ENCODE assay signal across 8 cellular contexts in genomic region chr9:94950733-94951590, GRCh38.
DNase-seq lines count a peak whose midpoint lies in the region; ATAC-seq, FAIRE-seq and TF ChIP-seq lines count a peak whose summit lies in the region.

No MANE protein-coding gene starts in this region.

- H3K27me3 Mint-ChIP-seq in activated T-helper 1 cell treated with anti-CD3 and anti-CD28 coated beads, Interleukin-12 subunit alpha, Interleukin-12 subunit beta, Interleukin-2, Interleukin-4 antibody, amounts not matched to agents 30 ng/mL and 10 ng/mL and 1 ng/mL, durations not matched to agents 14 hours and 24 hours and 36 hours (ENCODE audit: insufficient read depth) = peaks cover 1% of the 10 kb centered on the region

- H3K27me3 ChIP-seq in right cardiac atrium (ENCODE audit: control insufficient read depth, insufficient read depth) (no peaks in the 10 kb centered on the region), spleen (replicated peaks in 1 of 7) (no peaks in the 10 kb centered on the region)

- H3K27ac ChIP-seq in right cardiac atrium (ENCODE audit: low read length) (peak overlapping the region; percentile 75), spleen (peak overlapping the region; percentile 48 to 85 (median 73))

- intact Hi-C loops in activated T-helper 1 cell treated with anti-CD3 and anti-CD28 coated beads, Interleukin-12 subunit alpha, Interleukin-12 subunit beta, Interleukin-2, Interleukin-4 antibody, amounts not matched to agents 30 ng/mL and 10 ng/mL and 1 ng/mL, durations not matched to agents 14 hours and 24 hours and 36 hours (cut with micrococcal nuclease) = loop anchor here (5.0 kb wide), 2 partner anchors 59 to 74 kb away; no protein-coding TSS in a partner anchor
- intact Hi-C loops in right cardiac atrium (cut with DNase I) (no loop called here), spleen (cut with DNase I; ENCODE audit: low total_unique reads) (no loop called here)

- H3K27ac Mint-ChIP-seq in activated T-helper 1 cell treated with anti-CD3 and anti-CD28 coated beads, Interleukin-12 subunit alpha, Interleukin-12 subunit beta, Interleukin-2, Interleukin-4 antibody, amounts not matched to agents 30 ng/mL and 10 ng/mL and 1 ng/mL, durations not matched to agents 14 hours and 24 hours and 36 hours = peak overlapping the region; percentile 62

- no peak for TF ChIP-seq CTCF in spleen (IDR thresholded peaks at IDR 0.05 in 8 of 11, conservative IDR thresholded peaks at IDR 0.05 in 3 of 11)

- peak overlapping the region; percentile 63 for H3K4me3 Mint-ChIP-seq in activated T-helper 1 cell treated with anti-CD3 and anti-CD28 coated beads, Interleukin-12 subunit alpha, Interleukin-12 subunit beta, Interleukin-2, Interleukin-4 antibody, amounts not matched to agents 30 ng/mL and 10 ng/mL and 1 ng/mL, durations not matched to agents 14 hours and 24 hours and 36 hours

- peaks cover 16% of the 10 kb centered on the region for H3K4me1 ChIP-seq in right cardiac atrium (ENCODE audit: control insufficient read depth, insufficient read depth, low read length)
- peaks cover 15 to 39% (median 33%) of the 10 kb centered on the region in 6 donors for H3K4me1 ChIP-seq in spleen

- TF ChIP-seq POLR2A in spleen (IDR thresholded peaks at IDR 0.05) = no peak

- 50% methylated on average over 7 of the region's 7 CpGs for WGBS in right cardiac atrium
- 60 to 68% (median 66%) methylated on average over 7 of the region's 7 CpGs for WGBS in spleen, 5 donors

- H3K36me3 ChIP-seq in spleen = peaks cover 0 to 10% (median 0%) of the 10 kb centered on the region in 6 donors

- H3K4me3 ChIP-seq in right cardiac atrium (ENCODE audit: low read length) (no peak overlapping the region), spleen (no peak overlapping the region)

- ATAC-seq in right cardiac atrium = peak; percentile 49 to 55
- ATAC-seq in HG02884 (IDR thresholded peaks at IDR 0.05; ENCODE audit: unreplicated experiment) = no peak
- ATAC-seq in HG03565 (IDR thresholded peaks at IDR 0.05; ENCODE audit: unreplicated experiment) = no peak

- peak; percentile 34 for DNase-seq in HTR-8/SVneo (ENCODE audit: insufficient read length, low spot score)
- DNase-seq in activated T-helper 1 cell treated with anti-CD3 and anti-CD28 coated beads, Interleukin-12 subunit alpha, Interleukin-12 subunit beta, Interleukin-2, Interleukin-4 antibody, amounts not matched to agents 30 ng/mL and 10 ng/mL and 1 ng/mL, durations not matched to agents 14 hours and 24 hours and 36 hours (ENCODE audit: low spot score) = no peak
- no peak for DNase-seq in right cardiac atrium
- no peak for DNase-seq in spleen
- DNase-seq in amniotic stem cell (lab: John Stamatoyannopoulos, UW) = no peak
- no peak for DNase-seq in retina

- no peaks in the 10 kb centered on the region for H3K9me3 Mint-ChIP-seq in activated T-helper 1 cell treated with anti-CD3 and anti-CD28 coated beads, Interleukin-12 subunit alpha, Interleukin-12 subunit beta, Interleukin-2, Interleukin-4 antibody, amounts not matched to agents 30 ng/mL and 10 ng/mL and 1 ng/mL, durations not matched to agents 14 hours and 24 hours and 36 hours

- H3K36me3 Mint-ChIP-seq in activated T-helper 1 cell treated with anti-CD3 and anti-CD28 coated beads, Interleukin-12 subunit alpha, Interleukin-12 subunit beta, Interleukin-2, Interleukin-4 antibody, amounts not matched to agents 30 ng/mL and 10 ng/mL and 1 ng/mL, durations not matched to agents 14 hours and 24 hours and 36 hours (ENCODE audit: low read depth) = peaks cover 4% of the 10 kb centered on the region

- no peak for FAIRE-seq in HTR-8/SVneo (lab: Jason Lieb, UNC)

- H3K9me3 ChIP-seq in right cardiac atrium (ENCODE audit: control insufficient read depth, low read length) = no peaks in the 10 kb centered on the region
- H3K9me3 ChIP-seq in spleen = no peaks in the 10 kb centered on the region

- peaks cover 45% of the 10 kb centered on the region for H3K4me1 Mint-ChIP-seq in activated T-helper 1 cell treated with anti-CD3 and anti-CD28 coated beads, Interleukin-12 subunit alpha, Interleukin-12 subunit beta, Interleukin-2, Interleukin-4 antibody, amounts not matched to agents 30 ng/mL and 10 ng/mL and 1 ng/mL, durations not matched to agents 14 hours and 24 hours and 36 hours (ENCODE audit: low read depth)

Comparison
In these comparisons a context has a peak if more than half of its experiments do, and no peak if none do; other contexts are left out.
1. ATAC-seq: peak in right cardiac atrium (2 of 2); none in HG02884 (single experiment) and HG03565 (single experiment).